1 cellular context compared by ENCODE assay signal in genomic region chr12:46365951-46366379, GRCh38.
TF ChIP-seq lines count a peak whose summit lies in the region.

No MANE protein-coding gene starts in this region.

TF ChIP-seq in HepG2, 621 proteins besides CTCF, POLR2A, EP300 and RAD21 (continued from another document):
- TF ChIP-seq ZBTB26 (CRISPR knock-in tag; IDR thresholded peaks at IDR 0.05; ENCODE audit: borderline replicate concordance) (no peak), HNF1B (CRISPR knock-in tag; IDR thresholded peaks at IDR 0.05) (no peak), KLF11 (CRISPR knock-in tag; IDR thresholded peaks at IDR 0.05) (peak; percentile 65; the same call in 1 of the 2 replicates), AHR (CRISPR knock-in tag; IDR thresholded peaks at IDR 0.05) (no peak), POLR2G (IDR thresholded peaks at IDR 0.05; ENCODE audit: low read depth, low read length) (peak; percentile 66), ZC3H13 (CRISPR knock-in tag; IDR thresholded peaks at IDR 0.05) (peak; percentile 45; the same call in 1 of the 2 replicates), WIZ (CRISPR knock-in tag; IDR thresholded peaks at IDR 0.05) (no peak), SOX13 (IDR thresholded peaks at IDR 0.05) (no peak), SOX13 (CRISPR knock-in tag; conservative IDR thresholded peaks at IDR 0.05 in 1 of 2, IDR thresholded peaks at IDR 0.05 in 1 of 2) (0 out of 4 replicates have a peak, but pooled peaks of 1 of the 2 experiments have one; percentile 6), STAT5B (CRISPR knock-in tag; IDR thresholded peaks at IDR 0.05) (0 out of 2 replicates have a peak, but pooled peaks have one; percentile 18), AKNA (CRISPR knock-in tag; IDR thresholded peaks at IDR 0.05; ENCODE audit: borderline replicate concordance) (0 out of 2 replicates have a peak, but pooled peaks have one; percentile 12), ZMYM2 (CRISPR knock-in tag; IDR thresholded peaks at IDR 0.05) (no peak), ZNF263 (CRISPR knock-in tag; IDR thresholded peaks at IDR 0.05) (no peak), ZNF562 (CRISPR knock-in tag; IDR thresholded peaks at IDR 0.05; ENCODE audit: borderline replicate concordance) (0 out of 2 replicates have a peak, but pooled peaks have one; percentile 43), TGIF2 (CRISPR knock-in tag; IDR thresholded peaks at IDR 0.05) (no peak), PAF1 (CRISPR knock-in tag; IDR thresholded peaks at IDR 0.05) (peak; percentile 95), ZXDC (CRISPR knock-in tag; IDR thresholded peaks at IDR 0.05) (no peak), ZNF792 (CRISPR knock-in tag; IDR thresholded peaks at IDR 0.05) (0 out of 2 replicates have a peak, but pooled peaks have one; percentile 15), DNMT1 (CRISPR knock-in tag; IDR thresholded peaks at IDR 0.05) (no peak), EZH2 (conservative IDR thresholded peaks at IDR 0.05; ENCODE audit: low read depth, low read length) (no peak), POGZ (CRISPR knock-in tag; IDR thresholded peaks at IDR 0.05) (no peak), REL (CRISPR knock-in tag; conservative IDR thresholded peaks at IDR 0.05) (0 out of 2 replicates have a peak, but pooled peaks have one; percentile 36), CEBPG (CRISPR knock-in tag; IDR thresholded peaks at IDR 0.05) (no peak), GATAD2A (CRISPR knock-in tag; IDR thresholded peaks at IDR 0.05) (0 out of 2 replicates have a peak, but pooled peaks have one; percentile 8), ATF4 (CRISPR knock-in tag; IDR thresholded peaks at IDR 0.05) (peak in 1 of 2 experiments; percentile 27; a peak in 1 of 4 replicates)
